In the genomic region with DNA sequence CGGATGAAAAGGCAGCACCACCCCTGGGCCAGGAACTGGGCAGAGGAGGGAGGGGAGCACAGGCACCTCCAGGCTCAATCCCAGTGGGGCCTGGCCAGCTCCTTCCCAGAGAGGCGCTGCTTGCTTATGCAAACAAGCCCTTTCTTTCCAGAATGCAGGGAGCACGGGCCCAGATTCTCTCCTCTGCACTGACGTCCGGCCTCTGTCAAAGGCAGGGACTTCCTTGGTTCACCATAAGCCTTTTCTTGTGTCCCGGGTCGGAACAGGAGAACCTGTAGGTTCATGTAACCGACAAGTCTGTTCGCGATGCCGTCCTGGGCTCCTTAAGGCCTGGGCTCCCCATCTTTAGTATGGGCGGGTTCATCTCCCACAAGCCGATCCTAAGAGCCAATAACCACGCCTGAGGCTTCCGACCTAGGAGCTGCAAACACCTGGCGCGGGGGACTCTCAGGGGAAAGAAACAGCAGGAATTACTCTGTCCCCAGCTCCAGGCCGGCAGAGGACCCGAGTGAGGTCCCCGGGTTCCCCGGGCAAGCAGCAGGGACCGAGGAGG, we compare ENCODE assay signal across 14 cellular contexts. TPM values are rescaled to one million over a fixed set of nuclear protein-coding genes. Genes with fewer than 3 reads are reported as not detected.
DNase-seq lines count a peak whose midpoint lies in the region; ATAC-seq and TF ChIP-seq lines count a peak whose summit lies in the region.
"Had no signal": no experiment of that assay in that cellular context is flagged by ENCODE, and none has a peak within 500 bp of the region (broad histone marks: within the 10 kb centered on the region; RNA-seq: fewer than 3 reads in every experiment).

No MANE protein-coding gene starts in this region.

- H3K27me3 ChIP-seq in DND-41 (ENCODE audit: insufficient read depth, low read length, poor library complexity) (no peaks in the 10 kb centered on the region), H9 (ENCODE audit: insufficient read depth, low read length) (peaks cover 17% of the 10 kb centered on the region)

- no peaks in the 10 kb centered on the region for H3K79me2 ChIP-seq in DND-41 (ENCODE audit: insufficient read depth, low read length)
- no peaks in the 10 kb centered on the region for H3K79me2 ChIP-seq in H9 (ENCODE audit: insufficient read depth, low read length)

- H3T11ph ChIP-seq in H9 (ENCODE audit: low read length), result no peak overlapping the region

- no peaks in the 10 kb centered on the region for H3K9me3 Mint-ChIP-seq in H9
- no peaks in the 10 kb centered on the region for H3K9me3 Mint-ChIP-seq in effector memory CD8-positive, alpha-beta T cell
- H3K9me3 Mint-ChIP-seq in nephron progenitor cell, result no peaks in the 10 kb centered on the region
- H3K9me3 Mint-ChIP-seq: activated B cell treated with CpG ODN at 0.5 μM for 24 hours; CD4-positive, CD25-positive, alpha-beta regulatory T cell had no signal

- no peak for TF ChIP-seq CTCF in DND-41 (IDR thresholded peaks at IDR 0.05; ENCODE audit: borderline replicate concordance, extremely low read depth, low read length, poor library complexity, severe bottlenecking)
- TF ChIP-seq CTCF in H9 (conservative IDR thresholded peaks at IDR 0.05), result no peak
- TF ChIP-seq CTCF in nephron progenitor cell (IDR thresholded peaks at IDR 0.05), result no peak
- TF ChIP-seq CTCF in GM10248 (IDR thresholded peaks at IDR 0.05; ENCODE audit: control extremely low read depth, extremely low read depth, low read depth, missing control alignments), result no peak

- no peak overlapping the region for H3K56ac ChIP-seq in H9 (ENCODE audit: insufficient read length, low read depth, low read length)

- H3K23ac ChIP-seq in H9 (ENCODE audit: insufficient read length, low read depth, low read length), result no peak overlapping the region

- no peak overlapping the region for H2BK5ac ChIP-seq in H9 (ENCODE audit: insufficient read length, low read length)

- no peaks in the 10 kb centered on the region for H3K36me3 ChIP-seq in DND-41 (ENCODE audit: insufficient read depth, low read length)

- no peak overlapping the region for H3K18ac ChIP-seq in H9 (ENCODE audit: insufficient read length, low read depth, low read length)

- no peak overlapping the region for H2BK120ac ChIP-seq in H9 (ENCODE audit: low read depth, low read length, poor library complexity, severe bottlenecking)

- peaks cover 88% of the 10 kb centered on the region for H3K27me3 Mint-ChIP-seq in H9 (ENCODE audit: low read depth)
- H3K27me3 Mint-ChIP-seq in effector memory CD8-positive, alpha-beta T cell, result peaks cover 51 to 72% of the 10 kb centered on the region in 2 donors
- H3K27me3 Mint-ChIP-seq in nephron progenitor cell (ENCODE audit: low read depth, poor library complexity), result peaks cover 71% of the 10 kb centered on the region

- H3K14ac ChIP-seq in H9 (ENCODE audit: insufficient read depth, low read length), result no peak overlapping the region

- H3K4ac ChIP-seq in H9 (ENCODE audit: low read depth, low read length), result no peak overlapping the region

- DNase-seq in DND-41, result no peak
- peak; percentile 69 for DNase-seq in H9
- DNase-seq in effector memory CD8-positive, alpha-beta T cell, result no peak
- DNase-seq in nephron progenitor cell, result no peak
- no peak for DNase-seq in GM10248 (ENCODE audit: extremely low spot score)
- DNase-seq: activated B cell treated with CpG ODN at 0.5 μM for 24 hours had no signal

- no peak overlapping the region for H3K27ac Mint-ChIP-seq in H9
- no peak overlapping the region for H3K27ac Mint-ChIP-seq in effector memory CD8-positive, alpha-beta T cell
- no peak overlapping the region for H3K27ac Mint-ChIP-seq in nephron progenitor cell
- H3K27ac Mint-ChIP-seq: activated B cell treated with CpG ODN at 0.5 μM for 24 hours; CD4-positive, CD25-positive, alpha-beta regulatory T cell had no signal

- peaks cover 14% of the 10 kb centered on the region for H3K23me2 ChIP-seq in H9 (ENCODE audit: insufficient read length, low read depth, low read length, poor library complexity, severe bottlenecking)

- H4K8ac ChIP-seq in H9 (replicated peaks; ENCODE audit: insufficient read length, low read depth, low read length), result no peak overlapping the region

- no peaks in the 10 kb centered on the region for H3K9me3 ChIP-seq in DND-41 (ENCODE audit: insufficient read depth, low read length, severe bottlenecking)
- H3K9me3 ChIP-seq in H9 (ENCODE audit: control insufficient read depth, low read depth, low read length), result no peaks in the 10 kb centered on the region

- no peak overlapping the region for H2BK12ac ChIP-seq in H9 (ENCODE audit: insufficient read length, low read depth, low read length)

- POLR2A ChIA-PET in GM10248 (lab: Yijun Ruan, JAX), result no interaction called here

- no peak overlapping the region for H2BK20ac ChIP-seq in H9 (ENCODE audit: low read depth, low read length, poor library complexity, severe bottlenecking)

- no peak overlapping the region for H3K9ac ChIP-seq in DND-41 (ENCODE audit: low read depth, low read length)
- H3K9ac ChIP-seq in H9 (ENCODE audit: extremely low read depth, insufficient read length, low read length), result no peak overlapping the region

- no peaks in the 10 kb centered on the region for H3K36me3 Mint-ChIP-seq in H9 (ENCODE audit: insufficient read depth in 1 of 3, low read depth in 3 of 3)
- peaks cover 5% of the 10 kb centered on the region for H3K36me3 Mint-ChIP-seq in effector memory CD8-positive, alpha-beta T cell (ENCODE audit: insufficient read depth)
- H3K36me3 Mint-ChIP-seq in nephron progenitor cell (ENCODE audit: low read depth), result no peaks in the 10 kb centered on the region
- H3K36me3 Mint-ChIP-seq: CD4-positive, CD25-positive, alpha-beta regulatory T cell had no signal

- no peak for ATAC-seq in DND-41 (ENCODE audit: insufficient read depth, low read depth)
- no peak for ATAC-seq in effector memory CD8-positive, alpha-beta T cell (replicated peaks)
- ATAC-seq in GM21447 (IDR thresholded peaks at IDR 0.05; ENCODE audit: unreplicated experiment), result no peak
- ATAC-seq in HG02981 (IDR thresholded peaks at IDR 0.05; ENCODE audit: unreplicated experiment), result no peak

- WGBS in H9 (ENCODE audit: extremely low coverage, insufficient read length, low lambda C conversion rate), result no CpG with 5 or more reads among the region's 22 CpGs

- H3K4me3 Mint-ChIP-seq in H9 (peak overlapping the region; percentile 40 to 74), nephron progenitor cell (peak overlapping the region; percentile 72)
- peak overlapping the region; percentile 22 to 47 for H3K4me3 Mint-ChIP-seq in effector memory CD8-positive, alpha-beta T cell
- H3K4me3 Mint-ChIP-seq: activated B cell treated with CpG ODN at 0.5 μM for 24 hours had no signal

- no peaks in the 10 kb centered on the region for H3K79me1 ChIP-seq in H9 (ENCODE audit: insufficient read depth, low read depth, low read length, poor library complexity, severe bottlenecking)

- H3K4me2 ChIP-seq in DND-41 (ENCODE audit: insufficient read depth, low read length) (no peak overlapping the region), H9 (ENCODE audit: insufficient read depth, insufficient read length, low read length) (peak overlapping the region; percentile 59)

- H3K27ac ChIP-seq in DND-41 (ENCODE audit: low read length), result no peak overlapping the region; the same call in 1 of the 2 replicates
- no peak overlapping the region for H3K27ac ChIP-seq in H9 (ENCODE audit: insufficient read length, low read depth, low read length)
- H3K27ac ChIP-seq: coronary artery, HL-60 had no signal

- no peak overlapping the region for H2AK5ac ChIP-seq in H9 (ENCODE audit: insufficient read length, low read length)

- H2BK15ac ChIP-seq in H9 (ENCODE audit: low read depth, low read length), result no peak overlapping the region

- CTCF ChIA-PET in GM10248 (lab: Yijun Ruan, JAX), result interaction anchor here (0.7 to 1.7 kb wide), 12 partner anchors 14 to 176 kb away, joined by 3 to 5 read pairs (median 3); partner anchors contain the start of gene CBX4

- H3K4me1 ChIP-seq in DND-41 (ENCODE audit: insufficient read depth, low read length) (peaks cover 20% of the 10 kb centered on the region), H9 (ENCODE audit: insufficient read depth, low read length) (peaks cover 2% of the 10 kb centered on the region; the same call in 1 of the 2 replicates)

- H4K20me1 ChIP-seq in DND-41 (ENCODE audit: insufficient read depth, low read length) (no peaks in the 10 kb centered on the region), H9 (ENCODE audit: control insufficient read depth, insufficient read depth, insufficient read length) (peaks cover 5% of the 10 kb centered on the region)

- no peak overlapping the region for H4K5ac ChIP-seq in H9 (ENCODE audit: insufficient read length, low read depth, low read length)

- no peak overlapping the region for H3K4me3 ChIP-seq in DND-41 (ENCODE audit: low read depth in 1 of 2, low read length in 2 of 2)

- no peak overlapping the region for H4K91ac ChIP-seq in H9 (ENCODE audit: insufficient read length, low read depth, low read length)

- H3K4me1 Mint-ChIP-seq in H9, result peaks cover 12 to 19% of the 10 kb centered on the region in 2 experiments
- peaks cover 0 to 18% of the 10 kb centered on the region in 2 donors for H3K4me1 Mint-ChIP-seq in effector memory CD8-positive, alpha-beta T cell (ENCODE audit: low read depth in 2 of 2)
- peaks cover 42% of the 10 kb centered on the region for H3K4me1 Mint-ChIP-seq in nephron progenitor cell

- 0 out of 2 replicates have a peak overlapping the region, but pooled peaks have one; percentile 41 for H2AFZ ChIP-seq in DND-41 (ENCODE audit: low read depth, low read length)
- no peak overlapping the region for H2AFZ ChIP-seq in H9 (ENCODE audit: low read length)

RNA-seq across cellular contexts. Expression of gene ENPP7, which starts 16.3 kb away (rescaled TPM):
- total RNA-seq in H9 (2021), result not detected in 2 replicates
- total RNA-seq: CD4-positive, CD25-positive, alpha-beta regulatory T cell; H4; M059J; sciatic nerve had no signal

RNA-seq across cellular contexts. Expression of gene CBX2, which starts 30.9 kb away (rescaled TPM):
- 77.4 and 79.4 TPM in 2 replicates for total RNA-seq in H9 (2021)

RNA-seq across cellular contexts. Expression of gene CBX8, which starts 49.8 kb away (rescaled TPM):
- 1.2 and 2.9 TPM in 2 replicates for total RNA-seq in H9 (2021)
